35 cellular contexts compared by ENCODE assay signal in genomic region chr6:68709091-68709490, GRCh38.
"Had no signal": no experiment of that assay in that cellular context is flagged by ENCODE, and none has a peak within 500 bp of the region (broad histone marks: within the 10 kb centered on the region; RNA-seq: fewer than 3 reads in every experiment).

No MANE protein-coding gene starts in this region.

- H3K4me1 ChIP-seq: adrenal gland, breast epithelium, esophagus squamous epithelium, gastroesophageal sphincter had no signal

- H3K4me1 Mint-ChIP-seq: activated CD4-positive, alpha-beta T cell treated with anti-CD3 and anti-CD28 coated beads for 36 hours; activated CD4-positive, alpha-beta T cell treated with anti-CD3 and anti-CD28 coated beads, Interleukin-2, amount 10 ng/mL, durations not matched to agents 24 days and 14 days; activated CD8-positive, alpha-beta memory T cell treated with anti-CD3 and anti-CD28 coated beads, Interleukin-2, amount 10 ng/mL, durations not matched to agents 7 days and 5 days; activated naive CD4-positive, alpha-beta T cell treated with anti-CD3 and anti-CD28 coated beads, Interleukin-2, amount 50 U/mL, for 24 hours; activated naive CD8-positive, alpha-beta T cell treated with anti-CD3 and anti-CD28 coated beads for 36 hours; activated naive CD8-positive, alpha-beta T cell treated with anti-CD3 and anti-CD28 coated beads, Interleukin-2, amount 50 U/mL, for 24 hours; T-helper 17 cell had no signal

- H3K27ac ChIP-seq: adrenal gland, breast epithelium, cardiac muscle cell, epithelial cell of prostate, esophagus squamous epithelium, gastroesophageal sphincter, heart right ventricle had no signal

- DNase-seq: activated CD4-positive, alpha-beta memory T cell treated with anti-CD3 and anti-CD28 coated beads for 36 hours; activated CD4-positive, alpha-beta T cell treated with anti-CD3 and anti-CD28 coated beads for 36 hours; activated CD4-positive, alpha-beta T cell treated with anti-CD3 and anti-CD28 coated beads, Interleukin-2, amount 10 ng/mL, durations not matched to agents 24 days and 14 days; activated CD4-positive, CD25-positive, alpha-beta regulatory T cell; activated CD4-positive, CD25-positive, alpha-beta regulatory T cell treated with anti-CD3 and anti-CD28 coated beads, Interleukin-2, amount 50 U/mL, for 72 hours; activated CD8-positive, alpha-beta memory T cell treated with anti-CD3 and anti-CD28 coated beads, Interleukin-2, amount 10 ng/mL, durations not matched to agents 7 days and 5 days; activated CD8-positive, alpha-beta memory T cell treated with anti-CD3 and anti-CD28 coated beads, Interleukin-2, amount 50 U/mL, for 4 hours; activated CD8-positive, alpha-beta T cell treated with anti-CD3 and anti-CD28 coated beads, Interleukin-2, amount 10 ng/mL, durations not matched to agents 7 days and 5 days; activated effector memory CD4-positive, alpha-beta T cell treated with anti-CD3 and anti-CD28 coated beads, Interleukin-2, amount 50 U/mL, for 16 hours; activated naive CD4-positive, alpha-beta T cell treated with anti-CD3 and anti-CD28 coated beads for 36 hours; activated naive CD8-positive, alpha-beta T cell treated with anti-CD3 and anti-CD28 coated beads for 36 hours; activated naive CD8-positive, alpha-beta T cell treated with anti-CD3 and anti-CD28 coated beads, Interleukin-2, amount 50 U/mL, for 24 hours; activated T-cell treated with anti-CD3 and anti-CD28 coated beads, Interleukin-2, amount 50 U/mL, for 1 hour; activated T-cell treated with anti-CD3 and anti-CD28 coated beads, Interleukin-2, amount 50 U/mL, for 48 hours; adrenal gland; amygdala; aorta; cortex of kidney; dermis blood vessel endothelial cell; effector CD8-positive, alpha-beta T cell; esophagus squamous epithelium; foreskin melanocyte; heart right ventricle; T-helper 1 cell; T-helper 17 cell; T1000 had no signal

- H3K4me3 Mint-ChIP-seq: activated CD4-positive, alpha-beta memory T cell treated with anti-CD3 and anti-CD28 coated beads for 36 hours; activated CD4-positive, alpha-beta T cell treated with anti-CD3 and anti-CD28 coated beads for 36 hours; activated CD4-positive, alpha-beta T cell treated with anti-CD3 and anti-CD28 coated beads, Interleukin-2, amount 10 ng/mL, durations not matched to agents 24 days and 14 days; activated CD8-positive, alpha-beta memory T cell treated with anti-CD3 and anti-CD28 coated beads, Interleukin-2, amount 10 ng/mL, durations not matched to agents 7 days and 5 days; activated CD8-positive, alpha-beta T cell treated with anti-CD3 and anti-CD28 coated beads, Interleukin-2, amount 10 ng/mL, durations not matched to agents 7 days and 5 days; activated naive CD4-positive, alpha-beta T cell treated with anti-CD3 and anti-CD28 coated beads for 36 hours; activated naive CD4-positive, alpha-beta T cell treated with anti-CD3 and anti-CD28 coated beads, Interleukin-2, amount 50 U/mL, for 24 hours; activated naive CD8-positive, alpha-beta T cell treated with anti-CD3 and anti-CD28 coated beads for 36 hours; activated naive CD8-positive, alpha-beta T cell treated with anti-CD3 and anti-CD28 coated beads, Interleukin-2, amount 50 U/mL, for 24 hours; activated T-helper 1 cell treated with anti-CD3 and anti-CD28 coated beads, Interleukin-12 subunit alpha, Interleukin-12 subunit beta, Interleukin-2, Interleukin-4 antibody, amounts not matched to agents 30 ng/mL and 10 ng/mL and 1 ng/mL, durations not matched to agents 14 hours and 24 hours and 36 hours; T-helper 17 cell; T-helper 2 cell treated with Interferon-gamma antibody and Interleukin-4, amounts not matched to agents 5 μg/mL and 100 μg/mL, for 36 hours had no signal

- H3K4me3 ChIP-seq: adrenal gland, breast epithelium, cardiac muscle cell, esophagus squamous epithelium, gastroesophageal sphincter, heart right ventricle had no signal

- H3K27me3 ChIP-seq: adrenal gland, breast epithelium, cardiac muscle cell, esophagus squamous epithelium, gastroesophageal sphincter, heart right ventricle had no signal

- H3K27me3 Mint-ChIP-seq: activated CD4-positive, alpha-beta memory T cell treated with anti-CD3 and anti-CD28 coated beads for 36 hours; activated CD4-positive, alpha-beta T cell treated with anti-CD3 and anti-CD28 coated beads for 36 hours; activated CD4-positive, alpha-beta T cell treated with anti-CD3 and anti-CD28 coated beads, Interleukin-2, amount 10 ng/mL, durations not matched to agents 24 days and 14 days; activated CD8-positive, alpha-beta memory T cell treated with anti-CD3 and anti-CD28 coated beads, Interleukin-2, amount 10 ng/mL, durations not matched to agents 7 days and 5 days; activated naive CD4-positive, alpha-beta T cell treated with anti-CD3 and anti-CD28 coated beads, Interleukin-2, amount 50 U/mL, for 24 hours; activated naive CD8-positive, alpha-beta T cell treated with anti-CD3 and anti-CD28 coated beads for 36 hours; activated naive CD8-positive, alpha-beta T cell treated with anti-CD3 and anti-CD28 coated beads, Interleukin-2, amount 50 U/mL, for 24 hours; T-helper 17 cell had no signal

- H3K9me3 Mint-ChIP-seq: activated CD4-positive, alpha-beta memory T cell treated with anti-CD3 and anti-CD28 coated beads for 36 hours; activated CD4-positive, alpha-beta T cell treated with anti-CD3 and anti-CD28 coated beads, Interleukin-2, amount 10 ng/mL, durations not matched to agents 24 days and 14 days; activated naive CD4-positive, alpha-beta T cell treated with anti-CD3 and anti-CD28 coated beads, Interleukin-2, amount 50 U/mL, for 24 hours; activated naive CD8-positive, alpha-beta T cell treated with anti-CD3 and anti-CD28 coated beads for 36 hours; activated naive CD8-positive, alpha-beta T cell treated with anti-CD3 and anti-CD28 coated beads, Interleukin-2, amount 50 U/mL, for 24 hours; activated T-helper 1 cell treated with anti-CD3 and anti-CD28 coated beads, Interleukin-12 subunit alpha, Interleukin-12 subunit beta, Interleukin-2, Interleukin-4 antibody, amounts not matched to agents 30 ng/mL and 10 ng/mL and 1 ng/mL, durations not matched to agents 14 hours and 24 hours and 36 hours; activated T-helper 2 cell treated with anti-CD3 and anti-CD28 coated beads, Interferon-gamma antibody, Interleukin-2, Interleukin-4, amounts not matched to agents 10 μg/mL and 5 μg/mL and 100 μg/mL, durations not matched to agents 14 hours and 24 hours and 36 hours; brain; T-helper 2 cell treated with Interferon-gamma antibody and Interleukin-4, amounts not matched to agents 5 μg/mL and 100 μg/mL, for 36 hours had no signal

- H3K36me3 ChIP-seq: adrenal gland, breast epithelium, cardiac muscle cell, esophagus squamous epithelium, gastroesophageal sphincter, heart right ventricle had no signal

- H3K9me3 ChIP-seq: adrenal gland, breast epithelium, esophagus squamous epithelium, gastroesophageal sphincter, heart right ventricle had no signal

- H3K27ac Mint-ChIP-seq: activated CD4-positive, alpha-beta memory T cell treated with anti-CD3 and anti-CD28 coated beads for 36 hours; activated CD4-positive, alpha-beta T cell treated with anti-CD3 and anti-CD28 coated beads for 36 hours; activated CD4-positive, alpha-beta T cell treated with anti-CD3 and anti-CD28 coated beads, Interleukin-2, amount 10 ng/mL, durations not matched to agents 24 days and 14 days; activated CD8-positive, alpha-beta memory T cell treated with anti-CD3 and anti-CD28 coated beads, Interleukin-2, amount 10 ng/mL, durations not matched to agents 7 days and 5 days; activated CD8-positive, alpha-beta T cell treated with anti-CD3 and anti-CD28 coated beads, Interleukin-2, amount 10 ng/mL, durations not matched to agents 7 days and 5 days; activated naive CD4-positive, alpha-beta T cell treated with anti-CD3 and anti-CD28 coated beads for 36 hours; activated naive CD4-positive, alpha-beta T cell treated with anti-CD3 and anti-CD28 coated beads, Interleukin-2, amount 50 U/mL, for 24 hours; activated naive CD8-positive, alpha-beta T cell treated with anti-CD3 and anti-CD28 coated beads for 36 hours; activated naive CD8-positive, alpha-beta T cell treated with anti-CD3 and anti-CD28 coated beads, Interleukin-2, amount 50 U/mL, for 24 hours; activated T-helper 1 cell treated with anti-CD3 and anti-CD28 coated beads, Interleukin-12 subunit alpha, Interleukin-12 subunit beta, Interleukin-2, Interleukin-4 antibody, amounts not matched to agents 30 ng/mL and 10 ng/mL and 1 ng/mL, durations not matched to agents 14 hours and 24 hours and 36 hours; activated T-helper 2 cell treated with anti-CD3 and anti-CD28 coated beads, Interferon-gamma antibody, Interleukin-2, Interleukin-4, amounts not matched to agents 10 μg/mL and 5 μg/mL and 100 μg/mL, durations not matched to agents 14 hours and 24 hours and 36 hours; T-helper 17 cell; T-helper 2 cell treated with Interferon-gamma antibody and Interleukin-4, amounts not matched to agents 5 μg/mL and 100 μg/mL, for 36 hours had no signal

- H3K36me3 Mint-ChIP-seq: activated CD4-positive, alpha-beta memory T cell treated with anti-CD3 and anti-CD28 coated beads for 36 hours; activated CD8-positive, alpha-beta memory T cell treated with anti-CD3 and anti-CD28 coated beads, Interleukin-2, amount 10 ng/mL, durations not matched to agents 7 days and 5 days; activated naive CD4-positive, alpha-beta T cell treated with anti-CD3 and anti-CD28 coated beads, Interleukin-2, amount 50 U/mL, for 24 hours; activated naive CD8-positive, alpha-beta T cell treated with anti-CD3 and anti-CD28 coated beads for 36 hours had no signal
